In the genomic region with DNA sequence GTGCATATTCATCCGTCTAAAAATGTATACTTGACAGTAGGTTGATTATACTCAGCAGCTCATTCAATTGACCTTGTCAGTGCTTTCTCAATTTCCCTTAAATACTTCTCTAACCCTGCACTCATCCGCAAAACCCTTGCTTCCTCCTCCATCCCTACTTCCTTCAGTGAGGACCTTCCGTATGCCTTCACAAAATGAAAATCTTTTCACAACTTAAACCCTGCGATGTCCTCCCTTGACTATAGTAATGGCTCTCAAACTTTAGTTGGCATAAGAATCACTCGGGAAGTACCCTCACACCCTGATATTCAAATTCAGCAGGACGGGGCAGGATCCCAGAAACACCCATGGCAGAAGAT, we compare ENCODE assay signal across 14 cellular contexts. TPM values are rescaled to one million over a fixed set of nuclear protein-coding genes. Genes with fewer than 3 reads are reported as not detected.
DNase-seq lines count a peak whose midpoint lies in the region; ATAC-seq and TF ChIP-seq lines count a peak whose summit lies in the region.
"Had no signal": no experiment of that assay in that cellular context is flagged by ENCODE, and none has a peak within 500 bp of the region (broad histone marks: within the 10 kb centered on the region; RNA-seq: fewer than 3 reads in every experiment).

No MANE protein-coding gene starts in this region.

- no peak overlapping the region for H2BK5ac ChIP-seq in IMR-90 (ENCODE audit: low read depth, low read length, poor library complexity, severe bottlenecking)

- no peak for DNase-seq in activated CD4-positive, alpha-beta T cell treated with anti-CD3 and anti-CD28 coated beads for 36 hours
- DNase-seq in activated CD4-positive, alpha-beta T cell treated with anti-CD3 and anti-CD28 coated beads for 1 hour: no peak
- no peak for DNase-seq in IMR-90
- DNase-seq in activated naive CD4-positive, alpha-beta T cell treated with anti-CD3 and anti-CD28 coated beads, Interleukin-2, amount 50 U/mL, for 72 hours (ENCODE audit: low spot score in 2 of 2): no peak
- no peak for DNase-seq in spleen
- no peak for DNase-seq in COLO668 (lab: John Stamatoyannopoulos, UW; ENCODE audit: unreplicated experiment)
- no peak for DNase-seq in ecto neural progenitor cell (ENCODE audit: low spot score)
- DNase-seq: GOT3, head of caudate nucleus, NCI-H1048 had no signal

- H2BK20ac ChIP-seq in IMR-90 (ENCODE audit: low read depth, low read length): no peak overlapping the region

- no peak overlapping the region for H2AK9ac ChIP-seq in IMR-90 (replicated peaks; ENCODE audit: low read depth, low read length, poor library complexity)

- in situ Hi-C loops in IMR-90 (cut with MboI; ENCODE audit: low sequenced_read_pairs): no loop called here

- no peak overlapping the region for H2AFZ ChIP-seq in IMR-90 (replicated peaks; ENCODE audit: low read length, poor library complexity)

- no peak overlapping the region for H2BK15ac ChIP-seq in IMR-90 (ENCODE audit: low read depth, low read length)

- H3K79me1 ChIP-seq in IMR-90 (ENCODE audit: low read depth in 1 of 2, low read length in 2 of 2): peaks cover 18 to 47% of the 10 kb centered on the region in 2 experiments

- POLR2A ChIA-PET in activated CD4-positive, alpha-beta T cell treated with anti-CD3 and anti-CD28 coated beads for 36 hours (lab: Charles Lee): no interaction called here
- POLR2A ChIA-PET in IMR-90 (lab: Charles Lee; ENCODE audit: unreplicated experiment): no interaction called here

- no peak overlapping the region for H3K56ac ChIP-seq in IMR-90 (ENCODE audit: extremely low read depth, insufficient read depth, low read length)

- no peaks in the 10 kb centered on the region for H3K27me3 Mint-ChIP-seq in activated CD4-positive, alpha-beta T cell treated with anti-CD3 and anti-CD28 coated beads for 36 hours

- H3K36me3 Mint-ChIP-seq in activated CD4-positive, alpha-beta T cell treated with anti-CD3 and anti-CD28 coated beads for 36 hours (ENCODE audit: low read depth): peaks cover 5% of the 10 kb centered on the region
- H3K36me3 Mint-ChIP-seq in activated naive CD4-positive, alpha-beta T cell treated with anti-CD3 and anti-CD28 coated beads, Interleukin-2, amount 50 U/mL, for 72 hours: peaks cover 6 to 7% of the 10 kb centered on the region in 2 donors

- H3K9me3 ChIP-seq in IMR-90 (ENCODE audit: control insufficient read depth, insufficient read depth, low read length) (no peaks in the 10 kb centered on the region), spleen (no peaks in the 10 kb centered on the region)
- H3K9me3 ChIP-seq: tibial nerve had no signal

- no peak overlapping the region for H3K4ac ChIP-seq in IMR-90 (ENCODE audit: low read depth, low read length)

- no peaks in the 10 kb centered on the region for H4K20me1 ChIP-seq in IMR-90 (ENCODE audit: insufficient read depth, low read length)

- H3K4me3 ChIP-seq in IMR-90 (ENCODE audit: insufficient read depth, low read depth, low read length) (no peak overlapping the region), spleen (peak overlapping the region in 6 of 8 donors; percentile 0 to 56 (median 14))
- H3K4me3 ChIP-seq: cardiac muscle cell, skin epidermis had no signal

- H3K4me3 Mint-ChIP-seq in activated CD4-positive, alpha-beta T cell treated with anti-CD3 and anti-CD28 coated beads for 36 hours: peak overlapping the region; percentile 68

- peaks cover 5% of the 10 kb centered on the region; the same call in 1 of the 2 replicates for H3K4me1 ChIP-seq in IMR-90 (ENCODE audit: control insufficient read depth, insufficient read depth, low read length)
- peaks cover 7 to 96% (median 65%) of the 10 kb centered on the region in 6 donors for H3K4me1 ChIP-seq in spleen

- H3K27ac Mint-ChIP-seq in activated CD4-positive, alpha-beta T cell treated with anti-CD3 and anti-CD28 coated beads for 36 hours: peak overlapping the region; percentile 90
- H3K27ac Mint-ChIP-seq in activated naive CD4-positive, alpha-beta T cell treated with anti-CD3 and anti-CD28 coated beads, Interleukin-2, amount 50 U/mL, for 72 hours: peak overlapping the region; percentile 76 to 80

- dilution Hi-C loops in IMR-90 (cut with HindIII; ENCODE audit: low sequenced_read_pairs, unreplicated experiment): no loop called here

- WGBS in IMR-90 (ENCODE audit: extremely low coverage in 2 of 2, insufficient read length in 1 of 2), 2 experiments: 100% methylated on average over 3 of the region's 6 CpGs; no CpG with 5 or more reads in 1 of the 2 experiments
- WGBS in spleen, 5 donors: 32 to 54% (median 36%) methylated on average over 6 of the region's 6 CpGs

- no peak for TF ChIP-seq RAD21 in IMR-90 (IDR thresholded peaks at IDR 0.05; ENCODE audit: low read length)

- intact Hi-C loops in activated CD4-positive, alpha-beta T cell treated with anti-CD3 and anti-CD28 coated beads for 36 hours (cut with DNase I, micrococcal nuclease): loop anchor here in 1 of 2 experiments (2.0 kb wide), 1 partner anchor 322 kb away; no protein-coding TSS in a partner anchor
- intact Hi-C loops in IMR-90 (cut with micrococcal nuclease): no loop called here
- intact Hi-C loops in spleen (cut with DNase I; ENCODE audit: low total_unique reads): no loop called here

- H2BK120ac ChIP-seq in IMR-90 (ENCODE audit: low read depth, low read length): no peak overlapping the region

- no peak overlapping the region for H3K18ac ChIP-seq in IMR-90 (ENCODE audit: low read depth, low read length)

- no peaks in the 10 kb centered on the region for H3K9me3 Mint-ChIP-seq in activated CD4-positive, alpha-beta T cell treated with anti-CD3 and anti-CD28 coated beads for 36 hours (ENCODE audit: low read depth)
- H3K9me3 Mint-ChIP-seq in activated naive CD4-positive, alpha-beta T cell treated with anti-CD3 and anti-CD28 coated beads, Interleukin-2, amount 50 U/mL, for 72 hours: no peaks in the 10 kb centered on the region

- no peak overlapping the region for H3K9ac ChIP-seq in IMR-90 (ENCODE audit: low read depth, low read length)

- CTCF ChIA-PET in activated CD4-positive, alpha-beta T cell treated with anti-CD3 and anti-CD28 coated beads for 36 hours (lab: Charles Lee): interaction anchor here (1.3 to 1.5 kb wide), 2 partner anchors 81 to 197 kb away, joined by 4 to 5 read pairs; no protein-coding TSS in a partner anchor
- CTCF ChIA-PET in IMR-90 (lab: Yijun Ruan, JAX): no interaction called here

- H4K91ac ChIP-seq in IMR-90 (ENCODE audit: insufficient read depth, low read depth, low read length): no peak overlapping the region

- TF ChIP-seq POLR2A in IMR-90 (IDR thresholded peaks at IDR 0.05; ENCODE audit: low read depth, low read length): no peak
- no peak for TF ChIP-seq POLR2A in spleen (IDR thresholded peaks at IDR 0.05)

- peaks cover 77% of the 10 kb centered on the region for H3K4me1 Mint-ChIP-seq in activated CD4-positive, alpha-beta T cell treated with anti-CD3 and anti-CD28 coated beads for 36 hours

- H3K27me3 ChIP-seq in IMR-90 (ENCODE audit: control insufficient read depth, insufficient read depth, low read length) (no peaks in the 10 kb centered on the region), spleen (replicated peaks in 1 of 7) (peaks cover 0 to 3% (median 0%) of the 10 kb centered on the region in 7 donors)
- H3K27me3 ChIP-seq: cardiac muscle cell, tibial nerve had no signal

- H2AK5ac ChIP-seq in IMR-90 (ENCODE audit: low read depth, low read length): no peak overlapping the region

- no peak overlapping the region for H3K4me2 ChIP-seq in IMR-90 (ENCODE audit: low read depth, low read length)

- TF ChIP-seq CTCF in IMR-90 (conservative IDR thresholded peaks at IDR 0.05; ENCODE audit: low read depth, low read length) (no peak), spleen (IDR thresholded peaks at IDR 0.05 in 8 of 11, conservative IDR thresholded peaks at IDR 0.05 in 3 of 11) (no peak)

- H3K27ac ChIP-seq in IMR-90 (ENCODE audit: insufficient read depth, low read length) (no peak overlapping the region), spleen (peak overlapping the region; percentile 46 to 89 (median 80))
- H3K27ac ChIP-seq: cardiac muscle cell had no signal

- no peak overlapping the region for H4K8ac ChIP-seq in IMR-90 (ENCODE audit: low read depth in 2 of 2, low read length in 2 of 2)

- H4K5ac ChIP-seq in IMR-90 (ENCODE audit: low read depth, low read length): no peak overlapping the region

- no TSS peak for BruUV-seq in IMR-90 (replicated peaks; lab: Mats Ljungman, UMichigan)

- no peak overlapping the region for H3K14ac ChIP-seq in IMR-90 (replicated peaks; ENCODE audit: low read depth, low read length)

- H3K23ac ChIP-seq in IMR-90 (ENCODE audit: low read depth, low read length): peak overlapping the region; percentile 44; the same call in 1 of the 2 replicates

- no peak for ATAC-seq in activated CD4-positive, alpha-beta T cell treated with anti-CD3 and anti-CD28 coated beads for 36 hours
- ATAC-seq in IMR-90 (ENCODE audit: low read depth): no peak
- no peak for ATAC-seq in activated naive CD4-positive, alpha-beta T cell treated with anti-CD3 and anti-CD28 coated beads, Interleukin-2, amount 50 U/mL, for 72 hours
- ATAC-seq in GM19395 (IDR thresholded peaks at IDR 0.05; ENCODE audit: unreplicated experiment): no peak

- H3K9me1 ChIP-seq in IMR-90 (ENCODE audit: insufficient read depth, low read length): peaks cover 11% of the 10 kb centered on the region

- H3K36me3 ChIP-seq in IMR-90 (ENCODE audit: control insufficient read depth, insufficient read depth, low read length) (no peaks in the 10 kb centered on the region), spleen (no peaks in the 10 kb centered on the region)
- H3K36me3 ChIP-seq: cardiac muscle cell, tibial nerve had no signal

TF ChIP-seq in IMR-90, 13 proteins besides CTCF, POLR2A, EP300 and RAD21 (continues in another document):
- no peak for TF ChIP-seq SMC3 (IDR thresholded peaks at IDR 0.05; ENCODE audit: low read depth, low read length)
- no peak for TF ChIP-seq RCOR1 (IDR thresholded peaks at IDR 0.05; ENCODE audit: insufficient replicate concordance, low read length)
- no peak for TF ChIP-seq CHD1 (IDR thresholded peaks at IDR 0.05; ENCODE audit: low read depth, low read length)
- no peak for TF ChIP-seq FOS (IDR thresholded peaks at IDR 0.05; ENCODE audit: low read depth, low read length)
- TF ChIP-seq MAFK (IDR thresholded peaks at IDR 0.05; ENCODE audit: low read depth, low read length): no peak
- TF ChIP-seq MAZ (IDR thresholded peaks at IDR 0.05; ENCODE audit: borderline replicate concordance, low read depth, low read length): no peak
- TF ChIP-seq RFX5 (IDR thresholded peaks at IDR 0.05; ENCODE audit: low read depth, low read length): no peak
- TF ChIP-seq BHLHE40 (IDR thresholded peaks at IDR 0.05; ENCODE audit: low read depth, low read length): no peak
- no peak for TF ChIP-seq NFE2L2 (IDR thresholded peaks at IDR 0.05; ENCODE audit: low read depth, low read length)

RNA-seq across cellular contexts. Expression of gene MBOAT1, which starts 5.2 kb away (rescaled TPM):
- total RNA-seq in activated CD4-positive, alpha-beta T cell treated with anti-CD3 and anti-CD28 coated beads for 36 hours: 10 to 100 TPM; 13.3 to 16.1 TPM
- total RNA-seq in IMR-90 (2012; rRNA removed) (4.7 and 5.6 TPM in 2 replicates), spleen (10 to 100 TPM in 6 of 7 donors, 1 to 10 TPM in 1; 9.1 to 14.9 (median 12.6) TPM)
- polyA plus RNA-seq in IMR-90 (2012; rRNA removed) (1.4 and 1.6 TPM in 2 replicates), spleen (1 to 10 TPM; 1.0 to 1.8 (median 1.1) TPM)
- polyA plus RNA-seq in IMR-90 (2012; cell fraction: cytosol; rRNA removed): 0.46 and 0.49 TPM in 2 replicates
- 1.4 and 6.2 TPM in 2 replicates for polyA plus RNA-seq in IMR-90 (2012; cell fraction: nucleus; rRNA removed; ENCODE audit: low replicate concordance)
- total RNA-seq in activated naive CD4-positive, alpha-beta T cell treated with anti-CD3 and anti-CD28 coated beads, Interleukin-2, amount 50 U/mL, for 72 hours: 10 to 100 TPM; 11.8 to 13.8 TPM
